ENCODE assay signal across 29 cellular contexts in genomic region chr5:62671479-62671878, GRCh38.
"Had no signal": no experiment of that assay in that cellular context is flagged by ENCODE, and none has a peak within 500 bp of the region (broad histone marks: within the 10 kb centered on the region; RNA-seq: fewer than 3 reads in every experiment).

No MANE protein-coding gene starts in this region.

- FAIRE-seq: keratinocyte, urothelium cell line had no signal

- H3K36me3 ChIP-seq: left lung, lower lobe of right lung, neural progenitor cell, neutrophil, right atrium auricular region, right lobe of liver, stomach, thyroid gland, transverse colon, upper lobe of right lung had no signal

- DNase-seq: kidney glomerular epithelial cell; left colon; left lung; lower lobe of right lung; mammary epithelial cell; mesenchymal stem cell; naive B cell; natural killer cell; nephron progenitor cell; occipital lobe; psoas muscle; right lobe of liver; stimulated activated CD4-positive, alpha-beta T cell treated with anti-CD3 and anti-CD28 coated beads, Interleukin-2, amount 100 ng/mL, for 24 hours; stimulated activated CD4-positive, alpha-beta T cell treated with anti-CD3 and anti-CD28 coated beads, Interleukin-4, amount 100 ng/mL, for 1 hour; stimulated activated naive B cell treated with anti-CD40 and anti-IgM and Interleukin-4, amounts not matched to agents 10 μg/mL and 1 μg/mL and 100 μg/mL, for 72 hours; stimulated activated naive CD8-positive, alpha-beta T cell treated with anti-CD3 and anti-CD28 coated beads, Interleukin-15, Interleukin-2, amounts not matched to agents 100 U/mL and 50 U/mL, for 24 hours; stomach; testis; thyroid gland; transverse colon; upper lobe of right lung had no signal

- H3K4me3 ChIP-seq: hepatocyte, left lung, lower lobe of right lung, neural progenitor cell, psoas muscle, right atrium auricular region, right lobe of liver, smooth muscle cell, stomach, testis, thyroid gland, transverse colon, upper lobe of right lung had no signal

- H3K27ac ChIP-seq: hepatocyte, left lung, lower lobe of right lung, neural progenitor cell, neutrophil, parathyroid adenoma, psoas muscle, right lobe of liver, stomach, testis, thyroid gland, transverse colon, upper lobe of right lung had no signal

- H3K27me3 ChIP-seq: hepatocyte, left lung, neural progenitor cell, neutrophil, right atrium auricular region, right lobe of liver, stomach, testis, thyroid gland, transverse colon, upper lobe of right lung had no signal
